ENCODE assay signal across 9 cellular contexts in the genomic region with DNA sequence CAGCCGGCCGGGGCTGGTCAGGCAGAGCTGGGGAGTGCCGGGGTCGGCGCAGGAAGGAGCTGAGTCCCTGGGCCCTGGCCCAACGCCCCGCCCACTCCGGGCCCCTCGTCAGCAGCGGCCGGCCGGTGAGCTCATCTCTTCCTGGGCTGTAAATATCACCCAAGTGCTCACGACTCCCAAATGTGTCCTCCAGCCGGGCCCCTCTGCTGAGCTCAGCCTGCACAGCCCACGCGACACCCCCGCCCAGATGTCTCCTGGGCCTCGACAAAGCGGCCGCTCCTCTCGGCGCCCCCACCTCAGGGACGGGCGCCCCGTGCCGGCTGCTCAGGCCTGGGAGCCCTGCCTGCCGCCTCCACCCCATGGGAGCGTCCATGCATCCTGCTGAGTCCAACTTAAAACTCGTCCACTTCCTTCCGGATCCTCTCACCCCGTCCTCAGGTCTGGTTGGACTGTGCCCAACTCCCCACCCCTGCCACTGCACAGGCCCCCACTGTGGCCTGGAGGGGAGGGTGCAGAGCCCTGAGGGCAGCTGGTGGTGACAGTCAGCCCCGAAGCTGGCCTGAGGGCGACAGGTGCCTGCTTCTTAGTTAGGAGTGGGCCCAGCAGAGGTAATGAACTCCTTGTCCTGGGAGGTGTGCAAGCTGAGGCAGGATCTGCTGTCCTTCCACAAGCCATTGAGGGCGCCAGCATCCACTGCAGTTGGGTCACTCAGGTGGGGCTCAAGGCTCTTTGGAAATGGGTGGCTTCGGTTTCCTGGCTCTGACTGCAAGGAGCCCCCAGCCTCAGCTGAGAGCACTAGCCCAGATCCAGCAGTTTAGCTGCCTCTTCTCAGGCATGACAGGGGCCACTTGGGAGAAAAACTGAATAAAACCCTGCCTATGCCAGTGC. TPM values are rescaled to one million over a fixed set of nuclear protein-coding genes. Genes with fewer than 3 reads are reported as not detected.
DNase-seq lines count a peak whose midpoint lies in the region; ATAC-seq and TF ChIP-seq lines count a peak whose summit lies in the region.
"Had no signal": no experiment of that assay in that cellular context is flagged by ENCODE, and none has a peak within 500 bp of the region (broad histone marks: within the 10 kb centered on the region; RNA-seq: fewer than 3 reads in every experiment).

No MANE protein-coding gene starts in this region.

- peaks cover 8 to 58% (median 51%) of the 10 kb centered on the region in 12 donors for H3K4me1 ChIP-seq in heart left ventricle
- H3K4me1 ChIP-seq in ascending aorta, result peaks cover 0 to 26% of the 10 kb centered on the region in 2 donors
- peaks cover 33% of the 10 kb centered on the region for H3K4me1 ChIP-seq in mesenchymal stem cell (ENCODE audit: control insufficient read depth, insufficient read depth, low read depth, low read length)
- peaks cover 0 to 48% (median 24%) of the 10 kb centered on the region in 3 donors for H3K4me1 ChIP-seq in gastroesophageal sphincter

- no peak overlapping the region for H2AK5ac ChIP-seq in mesenchymal stem cell (ENCODE audit: low read length, severe bottlenecking)

- H3K14ac ChIP-seq in mesenchymal stem cell (ENCODE audit: low read length in 2 of 2), result no peak overlapping the region

- H3K4me2 ChIP-seq in mesenchymal stem cell (ENCODE audit: low read length, poor library complexity, severe bottlenecking), result no peak overlapping the region

- intact Hi-C loops in heart left ventricle (cut with DNase I) (loop anchor here in 3 of 10 donors (1.0 to 5.0 kb wide), 3 partner anchors 33 to 62 kb away; no protein-coding TSS in a partner anchor), Right ventricle myocardium inferior (cut with DNase I) (no loop called here), ascending aorta (cut with DNase I) (no loop called here)

- H3K18ac ChIP-seq in mesenchymal stem cell (ENCODE audit: low read depth in 1 of 2, low read length in 2 of 2), result no peak overlapping the region

- H3K9me3 ChIP-seq in heart left ventricle, result no peaks in the 10 kb centered on the region
- H3K9me3 ChIP-seq in ascending aorta, result no peaks in the 10 kb centered on the region
- H3K9me3 ChIP-seq in mesenchymal stem cell (ENCODE audit: control insufficient read depth, low read length), result no peaks in the 10 kb centered on the region
- H3K9me3 ChIP-seq in gastroesophageal sphincter, result no peaks in the 10 kb centered on the region

- WGBS in heart left ventricle, 4 donors, result 11 to 38% (median 26%) methylated on average over 34 to 35 of the region's 35 CpGs
- 67% methylated on average over 27 of the region's 35 CpGs for WGBS in mesenchymal stem cell
- 70% methylated on average over 2 of the region's 35 CpGs; no CpG with 5 or more reads in 1 of the 2 donors for WGBS in gastroesophageal sphincter (ENCODE audit: low coverage in 1 of 2), 2 donors

- peak in 4 of 5 donors; percentile 70 to 79 (median 78) for DNase-seq in heart left ventricle
- no peak for DNase-seq in Right ventricle myocardium inferior (ENCODE audit: missing footprints)
- DNase-seq in ascending aorta (ENCODE audit: low spot score in 2 of 2), result no peak
- no peak for DNase-seq in mesenchymal stem cell
- DNase-seq in kidney tubule cell (ENCODE audit: low spot score), result no peak
- no peak for DNase-seq in NCI-H2107 treated with DMSO at 0.1 percent for 48 hours (lab: John Stamatoyannopoulos, UW; ENCODE audit: unreplicated experiment)

- H3K4me3 ChIP-seq in heart left ventricle, result peak overlapping the region in 9 of 12 donors; percentile 7 to 44 (median 22)
- H3K4me3 ChIP-seq in ascending aorta, result no peak overlapping the region
- H3K4me3 ChIP-seq in mesenchymal stem cell (ENCODE audit: insufficient read depth in 1 of 2, low read depth in 1 of 2, low read length in 2 of 2), result no peak overlapping the region
- H3K4me3 ChIP-seq in gastroesophageal sphincter, result peak overlapping the region in 1 of 2 donors; percentile 12

- no peaks in the 10 kb centered on the region for H3K79me1 ChIP-seq in mesenchymal stem cell (replicated peaks; ENCODE audit: low read length, poor library complexity, severe bottlenecking)

- H3K27me3 ChIP-seq in heart left ventricle (no peaks in the 10 kb centered on the region), ascending aorta (no peaks in the 10 kb centered on the region), mesenchymal stem cell (ENCODE audit: control insufficient read depth in 1 of 2, insufficient read depth in 1 of 2, low read length in 2 of 2) (peaks cover 11 to 20% of the 10 kb centered on the region in 2 experiments), gastroesophageal sphincter (peaks cover 9% of the 10 kb centered on the region)

- H2BK5ac ChIP-seq in mesenchymal stem cell (ENCODE audit: low read depth, low read length, poor library complexity, severe bottlenecking), result no peak overlapping the region

- peak; percentile 22 to 85 (median 44) for ATAC-seq in heart left ventricle
- ATAC-seq in Right ventricle myocardium inferior, result no peak
- ATAC-seq in GM18861 (IDR thresholded peaks at IDR 0.05; ENCODE audit: unreplicated experiment), result no peak
- ATAC-seq in gastroesophageal sphincter, result no peak

- no peak for TF ChIP-seq EP300 in gastroesophageal sphincter (IDR thresholded peaks at IDR 0.05)

- no peak overlapping the region for H2AFZ ChIP-seq in mesenchymal stem cell (ENCODE audit: low read depth, low read length)

- no peak for TF ChIP-seq CTCF in heart left ventricle (IDR thresholded peaks at IDR 0.05)
- no peak for TF ChIP-seq CTCF in ascending aorta (IDR thresholded peaks at IDR 0.05)
- TF ChIP-seq CTCF in gastroesophageal sphincter (IDR thresholded peaks at IDR 0.05), result no peak

- peak overlapping the region; percentile 3 for H4K91ac ChIP-seq in mesenchymal stem cell (ENCODE audit: low read length)

- no peak overlapping the region for H2BK15ac ChIP-seq in mesenchymal stem cell (ENCODE audit: low read depth, poor library complexity, severe bottlenecking)

- H3K36me3 ChIP-seq in heart left ventricle, result no peaks in the 10 kb centered on the region
- no peaks in the 10 kb centered on the region for H3K36me3 ChIP-seq in ascending aorta
- H3K36me3 ChIP-seq in mesenchymal stem cell (ENCODE audit: control insufficient read depth in 1 of 2, insufficient read depth in 2 of 2, low read depth in 1 of 2, low read length in 2 of 2), result peaks cover 0 to 12% of the 10 kb centered on the region in 2 experiments
- H3K36me3 ChIP-seq in gastroesophageal sphincter, result no peaks in the 10 kb centered on the region

- H3K27ac ChIP-seq in heart left ventricle (peak overlapping the region; percentile 52 to 94 (median 83)), ascending aorta (peak overlapping the region; percentile 41 to 44), mesenchymal stem cell (ENCODE audit: low read length, poor library complexity, severe bottlenecking) (no peak overlapping the region), gastroesophageal sphincter (peak overlapping the region in 2 of 4 donors; percentile 44 to 63)
- H3K27ac ChIP-seq: HL-60 had no signal

- H3K4ac ChIP-seq in mesenchymal stem cell (ENCODE audit: low read depth in 1 of 2, low read length in 2 of 2), result peak overlapping the region in 1 of 2 experiments; percentile 24

- no peak overlapping the region for H2BK12ac ChIP-seq in mesenchymal stem cell (ENCODE audit: low read length in 2 of 2)

- peak overlapping the region; percentile 43 for H3K9ac ChIP-seq in mesenchymal stem cell (ENCODE audit: low read length)

- TF ChIP-seq POLR2A in heart left ventricle (IDR thresholded peaks at IDR 0.05) (peak in 1 of 2 donors; percentile 19), gastroesophageal sphincter (IDR thresholded peaks at IDR 0.05) (no peak)

- no peak overlapping the region for H2BK120ac ChIP-seq in mesenchymal stem cell (ENCODE audit: low read depth, low read length)

- H3K23ac ChIP-seq in mesenchymal stem cell (ENCODE audit: low read length in 2 of 2), result no peak overlapping the region

- H4K8ac ChIP-seq in mesenchymal stem cell (ENCODE audit: low read length), result no peak overlapping the region

RNA-seq across cellular contexts. Expression of a gene that starts 28.8 kb away (rescaled TPM):
- total RNA-seq in heart left ventricle, result 1 to 10 TPM in 7 of 9 donors, under 1 TPM in 2; 0.53 to 2.6 (median 1.4) TPM
- polyA plus RNA-seq in heart left ventricle, result 1 to 10 TPM; 1.3 to 1.8 TPM
- 1.2 TPM for total RNA-seq in Right ventricle myocardium inferior
- 0.43 TPM for total RNA-seq in ascending aorta
- polyA plus RNA-seq in mesenchymal stem cell (2013, experiment 1 of 2), result 0.79 TPM
- polyA plus RNA-seq in mesenchymal stem cell (2013, experiment 2 of 2), result 0.93 TPM
- total RNA-seq in gastroesophageal sphincter, result 1 to 10 TPM in 2 of 4 donors, not detected in 2; 1.3 to 2.4 TPM

Comparison
In these comparisons a context has a peak if more than half of its experiments do, and no peak if none do; other contexts are left out.
1. ATAC-seq: peak in heart left ventricle (4 of 4); none in Right ventricle myocardium inferior (single experiment), GM18861 (single experiment) and gastroesophageal sphincter (single experiment).
2. DNase-seq: peak in heart left ventricle (4 of 5); none in Right ventricle myocardium inferior (single experiment), ascending aorta (0 of 2), mesenchymal stem cell (single experiment), kidney tubule cell (single experiment) and NCI-H2107 treated with DMSO at 0.1 percent for 48 hours (single experiment).
3. H3K4me3 ChIP-seq: peak in heart left ventricle (9 of 12); none in ascending aorta (0 of 2) and mesenchymal stem cell (0 of 2).